In the genomic region with DNA sequence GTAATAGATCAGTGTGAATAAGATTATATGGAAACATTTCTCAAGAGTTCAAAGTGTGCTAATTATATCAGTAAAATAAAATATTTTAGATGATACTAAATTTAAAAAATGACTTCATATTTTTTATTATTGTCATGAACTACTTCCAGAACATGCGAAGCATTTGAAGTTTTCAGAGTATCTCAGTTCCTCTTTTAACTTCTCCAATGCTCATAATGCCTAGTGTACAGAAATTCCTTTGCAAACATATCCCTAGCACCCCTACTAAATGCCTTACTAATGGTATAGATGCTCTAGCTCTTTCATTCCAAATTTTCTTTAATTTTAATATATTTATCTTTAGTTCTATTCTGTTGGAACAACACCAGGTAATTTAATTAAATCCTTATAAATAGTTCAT, we compare ENCODE assay signal across 15 cellular contexts.
"Had no signal": no experiment of that assay in that cellular context is flagged by ENCODE, and none has a peak within 500 bp of the region (broad histone marks: within the 10 kb centered on the region; RNA-seq: fewer than 3 reads in every experiment).

No MANE protein-coding gene starts in this region.

- DNase-seq: dorsolateral prefrontal cortex; effector CD8-positive, alpha-beta T cell; glutamatergic neuron; left ventricle myocardium inferior; lower lobe of right lung; natural killer cell; posterior cingulate gyrus; spleen; stimulated activated CD4-positive, alpha-beta T cell treated with anti-CD3 and anti-CD28 coated beads, Interleukin-15, amount 100 ng/mL, for 24 hours; stimulated activated CD4-positive, alpha-beta T cell treated with anti-CD3 and anti-CD28 coated beads, Interleukin-1b, Interleukin-23, amount 100 ng/mL, for 48 hours; stimulated activated CD4-positive, alpha-beta T cell treated with anti-CD3 and anti-CD28 coated beads, Interleukin-4, amount 100 ng/mL, for 24 hours; tibial artery; upper lobe of left lung; uterus had no signal

- FAIRE-seq: keratinocyte had no signal
